In the genomic region with DNA sequence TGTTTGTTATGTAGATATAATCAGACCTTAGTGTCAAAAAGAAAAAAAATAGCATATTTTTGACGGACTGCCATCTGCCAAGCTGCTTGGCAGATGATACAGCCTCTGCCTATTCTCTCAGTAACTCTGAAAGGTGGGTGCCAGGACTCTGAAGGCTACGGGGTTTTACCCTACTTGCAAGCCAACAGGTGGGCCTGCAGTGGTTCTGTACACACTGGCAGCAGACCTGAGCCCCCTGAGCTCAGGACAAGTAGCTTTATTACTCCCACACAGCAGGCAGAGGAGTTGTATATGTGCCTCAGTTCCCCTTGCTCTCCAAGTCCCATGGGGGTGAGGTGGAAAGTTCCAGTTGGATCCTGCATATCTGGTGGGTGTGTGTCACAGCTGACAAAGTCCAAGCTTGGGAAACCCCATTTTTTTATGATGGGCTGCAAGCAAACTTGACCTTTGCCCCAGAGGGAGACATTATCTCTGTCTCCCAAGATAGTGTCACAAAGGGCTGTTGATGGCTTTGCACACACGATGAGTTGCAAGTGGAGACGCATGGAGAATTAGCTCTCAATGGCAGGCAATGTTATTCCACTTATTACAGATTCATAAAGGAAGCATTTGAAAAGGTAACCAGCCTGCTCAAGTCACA, we compare ENCODE assay signal across 1 cellular context.
TF ChIP-seq lines count a peak whose summit lies in the region.

No MANE protein-coding gene starts in this region.

TF ChIP-seq in HepG2, 621 proteins besides CTCF, POLR2A, EP300 and RAD21 (continued from another document and continues in another):
- TF ChIP-seq, protein P1, sequence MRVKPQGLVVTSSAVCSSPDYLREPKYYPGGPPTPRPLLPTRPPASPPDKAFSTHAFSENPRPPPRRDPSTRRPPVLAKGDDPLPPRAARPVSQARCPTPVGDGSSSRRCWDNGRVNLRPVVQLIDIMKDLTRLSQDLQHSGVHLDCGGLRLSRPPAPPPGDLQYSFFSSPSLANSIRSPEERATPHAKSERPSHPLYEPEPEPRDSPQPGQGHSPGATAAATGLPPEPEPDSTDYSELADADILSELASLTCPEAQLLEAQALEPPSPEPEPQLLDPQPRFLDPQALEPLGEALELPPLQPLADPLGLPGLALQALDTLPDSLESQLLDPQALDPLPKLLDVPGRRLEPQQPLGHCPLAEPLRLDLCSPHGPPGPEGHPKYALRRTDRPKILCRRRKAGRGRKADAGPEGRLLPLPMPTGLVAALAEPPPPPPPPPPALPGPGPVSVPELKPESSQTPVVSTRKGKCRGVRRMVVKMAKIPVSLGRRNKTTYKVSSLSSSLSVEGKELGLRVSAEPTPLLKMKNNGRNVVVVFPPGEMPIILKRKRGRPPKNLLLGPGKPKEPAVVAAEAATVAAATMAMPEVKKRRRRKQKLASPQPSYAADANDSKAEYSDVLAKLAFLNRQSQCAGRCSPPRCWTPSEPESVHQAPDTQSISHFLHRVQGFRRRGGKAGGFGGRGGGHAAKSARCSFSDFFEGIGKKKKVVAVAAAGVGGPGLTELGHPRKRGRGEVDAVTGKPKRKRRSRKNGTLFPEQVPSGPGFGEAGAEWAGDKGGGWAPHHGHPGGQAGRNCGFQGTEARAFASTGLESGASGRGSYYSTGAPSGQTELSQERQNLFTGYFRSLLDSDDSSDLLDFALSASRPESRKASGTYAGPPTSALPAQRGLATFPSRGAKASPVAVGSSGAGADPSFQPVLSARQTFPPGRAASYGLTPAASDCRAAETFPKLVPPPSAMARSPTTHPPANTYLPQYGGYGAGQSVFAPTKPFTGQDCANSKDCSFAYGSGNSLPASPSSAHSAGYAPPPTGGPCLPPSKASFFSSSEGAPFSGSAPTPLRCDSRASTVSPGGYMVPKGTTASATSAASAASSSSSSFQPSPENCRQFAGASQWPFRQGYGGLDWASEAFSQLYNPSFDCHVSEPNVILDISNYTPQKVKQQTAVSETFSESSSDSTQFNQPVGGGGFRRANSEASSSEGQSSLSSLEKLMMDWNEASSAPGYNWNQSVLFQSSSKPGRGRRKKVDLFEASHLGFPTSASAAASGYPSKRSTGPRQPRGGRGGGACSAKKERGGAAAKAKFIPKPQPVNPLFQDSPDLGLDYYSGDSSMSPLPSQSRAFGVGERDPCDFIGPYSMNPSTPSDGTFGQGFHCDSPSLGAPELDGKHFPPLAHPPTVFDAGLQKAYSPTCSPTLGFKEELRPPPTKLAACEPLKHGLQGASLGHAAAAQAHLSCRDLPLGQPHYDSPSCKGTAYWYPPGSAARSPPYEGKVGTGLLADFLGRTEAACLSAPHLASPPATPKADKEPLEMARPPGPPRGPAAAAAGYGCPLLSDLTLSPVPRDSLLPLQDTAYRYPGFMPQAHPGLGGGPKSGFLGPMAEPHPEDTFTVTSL (CRISPR knock-in tag; IDR thresholded peaks at IDR 0.05; ENCODE audit: borderline replicate concordance) = peak; percentile 80; the same call in 1 of the 2 replicates
- TF ChIP-seq, protein P2, sequence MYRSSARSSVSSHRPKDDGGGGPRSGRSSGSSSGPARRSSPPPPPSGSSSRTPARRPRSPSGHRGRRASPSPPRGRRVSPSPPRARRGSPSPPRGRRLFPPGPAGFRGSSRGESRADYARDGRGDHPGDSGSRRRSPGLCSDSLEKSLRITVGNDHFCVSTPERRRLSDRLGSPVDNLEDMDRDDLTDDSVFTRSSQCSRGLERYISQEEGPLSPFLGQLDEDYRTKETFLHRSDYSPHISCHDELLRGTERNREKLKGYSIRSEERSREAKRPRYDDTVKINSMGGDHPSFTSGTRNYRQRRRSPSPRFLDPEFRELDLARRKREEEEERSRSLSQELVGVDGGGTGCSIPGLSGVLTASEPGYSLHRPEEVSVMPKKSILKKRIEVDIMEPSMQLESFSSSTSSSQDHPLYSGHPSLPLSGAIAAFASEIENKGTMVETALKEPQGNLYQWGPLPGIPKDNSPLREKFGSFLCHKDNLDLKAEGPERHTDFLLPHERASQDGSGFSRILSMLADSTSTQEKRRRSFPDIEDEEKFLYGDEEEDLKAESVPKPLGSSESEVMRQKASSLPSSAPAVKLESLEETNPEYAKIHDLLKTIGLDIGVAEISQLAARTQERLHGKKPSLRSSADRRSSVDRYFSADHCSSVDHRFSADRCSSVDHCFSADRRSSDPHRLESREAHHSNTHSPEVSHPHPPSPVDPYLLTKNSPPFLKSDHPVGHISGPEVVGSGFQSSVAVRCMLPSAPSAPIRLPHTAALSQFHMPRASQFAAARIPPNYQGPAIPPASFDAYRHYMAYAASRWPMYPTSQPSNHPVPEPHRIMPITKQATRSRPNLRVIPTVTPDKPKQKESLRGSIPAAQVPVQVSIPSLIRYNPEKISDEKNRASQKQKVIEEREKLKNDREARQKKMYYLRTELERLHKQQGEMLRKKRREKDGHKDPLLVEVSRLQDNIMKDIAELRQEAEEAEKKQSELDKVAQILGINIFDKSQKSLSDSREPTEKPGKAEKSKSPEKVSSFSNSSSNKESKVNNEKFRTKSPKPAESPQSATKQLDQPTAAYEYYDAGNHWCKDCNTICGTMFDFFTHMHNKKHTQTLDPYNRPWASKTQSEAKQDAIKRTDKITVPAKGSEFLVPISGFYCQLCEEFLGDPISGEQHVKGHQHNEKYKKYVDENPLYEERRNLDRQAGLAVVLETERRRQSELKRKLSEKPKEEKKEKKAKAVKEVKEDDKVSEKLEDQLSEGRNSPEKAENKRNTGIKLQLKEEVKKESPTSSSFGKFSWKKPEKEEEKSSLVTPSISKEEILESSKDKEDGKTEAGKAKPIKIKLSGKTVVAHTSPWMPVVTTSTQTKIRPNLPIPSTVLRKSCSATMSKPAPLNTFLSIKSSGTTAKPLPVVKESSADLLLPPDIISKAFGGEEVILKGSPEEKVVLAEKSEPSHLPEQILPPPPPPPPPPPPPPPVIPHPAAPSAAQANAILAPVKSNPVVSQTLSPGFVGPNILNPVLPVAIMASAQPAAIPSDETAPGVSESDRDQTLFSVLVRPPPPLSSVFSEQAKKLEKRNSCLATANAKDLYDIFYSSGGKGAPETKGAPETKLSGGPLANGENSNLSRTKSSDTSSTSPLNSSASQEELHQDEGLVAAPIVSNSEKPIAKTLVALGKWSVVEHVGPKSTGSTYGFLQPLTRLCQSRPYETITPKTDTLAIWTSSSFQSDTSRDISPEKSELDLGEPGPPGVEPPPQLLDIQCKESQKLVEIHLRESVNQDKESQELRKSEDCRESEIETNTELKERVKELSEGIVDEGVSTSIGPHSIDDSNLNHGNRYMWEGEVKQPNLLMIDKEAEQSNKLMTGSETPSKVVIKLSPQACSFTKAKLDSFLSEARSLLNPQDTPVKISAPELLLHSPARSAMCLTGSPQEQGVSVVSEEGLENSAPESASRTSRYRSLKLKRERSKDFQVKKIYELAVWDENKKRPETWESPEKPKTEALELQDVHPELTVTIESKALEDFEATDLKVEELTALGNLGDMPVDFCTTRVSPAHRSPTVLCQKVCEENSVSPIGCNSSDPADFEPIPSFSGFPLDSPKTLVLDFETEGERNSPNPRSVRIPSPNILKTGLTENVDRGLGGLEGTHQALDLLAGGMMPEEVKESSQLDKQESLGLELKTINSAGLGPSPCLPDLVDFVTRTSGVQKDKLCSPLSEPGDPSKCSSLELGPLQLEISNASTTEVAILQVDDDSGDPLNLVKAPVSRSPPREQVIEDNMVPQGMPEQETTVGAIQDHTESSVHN (CRISPR knock-in tag; IDR thresholded peaks at IDR 0.05) = peak; percentile 65; the same call in 1 of the 2 replicates
- TF ChIP-seq ZNF343 (CRISPR knock-in tag; IDR thresholded peaks at IDR 0.05) = 0 out of 2 replicates have a peak, but pooled peaks have one; percentile 69
- no peak for TF ChIP-seq ZFYVE20 (CRISPR knock-in tag; IDR thresholded peaks at IDR 0.05; ENCODE audit: borderline replicate concordance, low read depth)
- TF ChIP-seq HOXA5 (CRISPR knock-in tag; IDR thresholded peaks at IDR 0.05) = peak; percentile 50; the same call in 1 of the 2 replicates
- no peak for TF ChIP-seq RBAK (CRISPR knock-in tag; IDR thresholded peaks at IDR 0.05)
- no peak for TF ChIP-seq SETDB1 (CRISPR knock-in tag; IDR thresholded peaks at IDR 0.05; ENCODE audit: borderline replicate concordance)
- peak; percentile 75 for TF ChIP-seq ZNF331 (CRISPR knock-in tag; IDR thresholded peaks at IDR 0.05)
- TF ChIP-seq, protein P3, sequence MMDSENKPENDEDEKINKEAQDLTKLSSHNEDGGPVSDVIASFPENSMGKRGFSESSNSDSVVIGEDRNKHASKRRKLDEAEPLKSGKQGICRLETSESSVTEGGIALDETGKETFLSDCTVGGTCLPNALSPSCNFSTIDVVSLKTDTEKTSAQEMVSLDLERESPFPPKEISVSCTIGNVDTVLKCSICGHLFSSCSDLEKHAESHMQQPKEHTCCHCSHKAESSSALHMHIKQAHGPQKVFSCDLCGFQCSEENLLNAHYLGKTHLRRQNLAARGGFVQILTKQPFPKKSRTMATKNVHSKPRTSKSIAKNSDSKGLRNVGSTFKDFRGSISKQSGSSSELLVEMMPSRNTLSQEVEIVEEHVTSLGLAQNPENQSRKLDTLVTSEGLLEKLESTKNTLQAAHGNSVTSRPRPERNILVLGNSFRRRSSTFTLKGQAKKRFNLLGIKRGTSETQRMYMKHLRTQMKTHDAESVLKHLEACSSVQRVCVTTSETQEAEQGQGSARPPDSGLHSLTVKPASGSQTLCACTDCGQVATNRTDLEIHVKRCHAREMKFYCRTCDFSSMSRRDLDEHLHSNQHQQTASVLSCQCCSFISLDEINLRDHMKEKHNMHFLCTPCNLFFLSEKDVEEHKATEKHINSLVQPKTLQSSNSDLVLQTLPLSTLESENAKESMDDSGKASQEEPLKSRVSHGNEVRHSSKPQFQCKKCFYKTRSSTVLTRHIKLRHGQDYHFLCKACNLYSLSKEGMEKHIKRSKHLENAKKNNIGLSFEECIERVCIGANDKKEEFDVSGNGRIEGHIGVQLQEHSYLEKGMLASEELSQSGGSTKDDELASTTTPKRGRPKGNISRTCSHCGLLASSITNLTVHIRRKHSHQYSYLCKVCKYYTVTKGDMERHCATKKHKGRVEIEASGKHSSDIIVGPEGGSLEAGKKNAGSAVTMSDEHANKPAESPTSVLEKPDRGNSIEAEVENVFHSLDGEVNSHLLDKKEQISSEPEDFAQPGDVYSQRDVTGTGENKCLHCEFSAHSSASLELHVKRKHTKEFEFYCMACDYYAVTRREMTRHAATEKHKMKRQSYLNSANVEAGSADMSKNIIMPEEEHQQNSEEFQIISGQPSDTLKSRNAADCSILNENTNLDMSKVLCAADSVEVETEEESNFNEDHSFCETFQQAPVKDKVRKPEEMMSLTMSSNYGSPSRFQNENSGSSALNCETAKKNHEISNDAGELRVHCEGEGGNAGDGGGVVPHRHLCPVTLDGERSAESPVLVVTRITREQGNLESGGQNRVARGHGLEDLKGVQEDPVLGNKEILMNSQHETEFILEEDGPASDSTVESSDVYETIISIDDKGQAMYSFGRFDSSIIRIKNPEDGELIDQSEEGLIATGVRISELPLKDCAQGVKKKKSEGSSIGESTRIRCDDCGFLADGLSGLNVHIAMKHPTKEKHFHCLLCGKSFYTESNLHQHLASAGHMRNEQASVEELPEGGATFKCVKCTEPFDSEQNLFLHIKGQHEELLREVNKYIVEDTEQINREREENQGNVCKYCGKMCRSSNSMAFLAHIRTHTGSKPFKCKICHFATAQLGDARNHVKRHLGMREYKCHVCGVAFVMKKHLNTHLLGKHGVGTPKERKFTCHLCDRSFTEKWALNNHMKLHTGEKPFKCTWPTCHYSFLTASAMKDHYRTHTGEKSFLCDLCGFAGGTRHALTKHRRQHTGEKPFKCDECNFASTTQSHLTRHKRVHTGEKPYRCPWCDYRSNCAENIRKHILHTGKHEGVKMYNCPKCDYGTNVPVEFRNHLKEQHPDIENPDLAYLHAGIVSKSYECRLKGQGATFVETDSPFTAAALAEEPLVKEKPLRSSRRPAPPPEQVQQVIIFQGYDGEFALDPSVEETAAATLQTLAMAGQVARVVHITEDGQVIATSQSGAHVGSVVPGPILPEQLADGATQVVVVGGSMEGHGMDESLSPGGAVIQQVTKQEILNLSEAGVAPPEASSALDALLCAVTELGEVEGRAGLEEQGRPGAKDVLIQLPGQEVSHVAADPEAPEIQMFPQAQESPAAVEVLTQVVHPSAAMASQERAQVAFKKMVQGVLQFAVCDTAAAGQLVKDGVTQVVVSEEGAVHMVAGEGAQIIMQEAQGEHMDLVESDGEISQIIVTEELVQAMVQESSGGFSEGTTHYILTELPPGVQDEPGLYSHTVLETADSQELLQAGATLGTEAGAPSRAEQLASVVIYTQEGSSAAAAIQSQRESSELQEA (CRISPR knock-in tag; IDR thresholded peaks at IDR 0.05; ENCODE audit: not compliant biosample characterization) = no peak
- TF ChIP-seq, protein P4, sequence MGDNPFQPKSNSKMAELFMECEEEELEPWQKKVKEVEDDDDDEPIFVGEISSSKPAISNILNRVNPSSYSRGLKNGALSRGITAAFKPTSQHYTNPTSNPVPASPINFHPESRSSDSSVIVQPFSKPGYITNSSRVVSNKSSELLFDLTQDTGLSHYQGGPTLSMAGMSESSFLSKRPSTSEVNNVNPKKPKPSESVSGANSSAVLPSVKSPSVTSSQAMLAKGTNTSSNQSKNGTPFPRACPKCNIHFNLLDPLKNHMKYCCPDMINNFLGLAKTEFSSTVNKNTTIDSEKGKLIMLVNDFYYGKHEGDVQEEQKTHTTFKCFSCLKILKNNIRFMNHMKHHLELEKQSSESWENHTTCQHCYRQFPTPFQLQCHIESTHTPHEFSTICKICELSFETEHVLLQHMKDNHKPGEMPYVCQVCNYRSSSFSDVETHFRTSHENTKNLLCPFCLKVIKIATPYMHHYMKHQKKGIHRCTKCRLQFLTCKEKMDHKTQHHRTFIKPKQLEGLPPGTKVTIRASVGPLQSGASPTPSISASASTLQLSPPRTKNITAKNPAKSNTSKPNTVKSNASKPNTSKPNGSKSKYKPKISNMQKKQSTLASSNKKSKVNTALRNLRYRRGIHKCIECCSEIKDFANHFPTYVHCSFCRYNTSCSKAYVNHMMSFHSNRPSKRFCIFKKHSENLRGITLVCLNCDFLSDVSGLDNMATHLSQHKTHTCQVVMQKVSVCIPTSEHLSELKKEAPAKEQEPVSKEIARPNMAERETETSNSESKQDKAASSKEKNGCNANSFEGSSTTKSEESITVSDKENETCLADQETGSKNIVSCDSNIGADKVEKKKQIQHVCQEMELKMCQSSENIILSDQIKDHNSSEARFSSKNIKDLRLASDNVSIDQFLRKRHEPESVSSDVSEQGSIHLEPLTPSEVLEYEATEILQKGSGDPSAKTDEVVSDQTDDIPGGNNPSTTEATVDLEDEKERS (CRISPR knock-in tag; IDR thresholded peaks at IDR 0.05) = no peak
- TF ChIP-seq, protein P5, sequence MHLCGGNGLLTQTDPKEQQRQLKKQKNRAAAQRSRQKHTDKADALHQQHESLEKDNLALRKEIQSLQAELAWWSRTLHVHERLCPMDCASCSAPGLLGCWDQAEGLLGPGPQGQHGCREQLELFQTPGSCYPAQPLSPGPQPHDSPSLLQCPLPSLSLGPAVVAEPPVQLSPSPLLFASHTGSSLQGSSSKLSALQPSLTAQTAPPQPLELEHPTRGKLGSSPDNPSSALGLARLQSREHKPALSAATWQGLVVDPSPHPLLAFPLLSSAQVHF (CRISPR knock-in tag; IDR thresholded peaks at IDR 0.05) = no peak
- TF ChIP-seq FOXK2 (IDR thresholded peaks at IDR 0.05) = no peak
- TF ChIP-seq, protein P6, sequence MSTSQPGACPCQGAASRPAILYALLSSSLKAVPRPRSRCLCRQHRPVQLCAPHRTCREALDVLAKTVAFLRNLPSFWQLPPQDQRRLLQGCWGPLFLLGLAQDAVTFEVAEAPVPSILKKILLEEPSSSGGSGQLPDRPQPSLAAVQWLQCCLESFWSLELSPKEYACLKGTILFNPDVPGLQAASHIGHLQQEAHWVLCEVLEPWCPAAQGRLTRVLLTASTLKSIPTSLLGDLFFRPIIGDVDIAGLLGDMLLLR (CRISPR knock-in tag; IDR thresholded peaks at IDR 0.05) = peak; percentile 48; the same call in 1 of the 2 replicates
- no peak for TF ChIP-seq GABPA (IDR thresholded peaks at IDR 0.05; ENCODE audit: low read depth, low read length)
- TF ChIP-seq GABPA (CRISPR knock-in tag; IDR thresholded peaks at IDR 0.05; ENCODE audit: low read depth) = no peak
